ENCODE assay signal across 27 cellular contexts in the genomic region with DNA sequence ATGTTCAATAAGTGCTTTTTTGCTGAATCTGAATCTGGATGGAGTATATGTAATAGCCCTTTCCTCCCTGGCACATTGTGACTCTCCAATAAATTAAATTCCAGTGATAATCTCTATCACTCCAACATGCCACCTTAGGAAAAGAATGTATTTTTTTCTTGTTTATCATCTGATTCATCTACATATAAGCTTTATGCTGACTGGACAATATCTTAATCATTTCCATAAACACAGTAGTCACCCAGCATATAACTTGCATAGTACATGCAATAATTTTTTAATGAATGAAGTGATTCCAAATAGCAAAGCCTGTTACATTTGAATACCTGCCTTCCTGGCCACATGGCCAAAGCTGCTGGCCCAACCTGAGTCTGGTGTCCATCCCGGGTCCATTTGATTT.
"Had no signal": no experiment of that assay in that cellular context is flagged by ENCODE, and none has a peak within 500 bp of the region (broad histone marks: within the 10 kb centered on the region; RNA-seq: fewer than 3 reads in every experiment).

No MANE protein-coding gene starts in this region.

- DNase-seq: colonic mucosa; cortex of kidney; effector CD8-positive, alpha-beta T cell; effector memory CD8-positive, alpha-beta T cell; endodermal cell; erythroblast; esophagus squamous epithelium; foreskin fibroblast; foreskin melanocyte; gastrocnemius medialis; glutamatergic neuron; head of caudate nucleus; heart right ventricle; hippocampal formation; left cardiac atrium; left lung; left ventricle myocardium superior; lower lobe of right lung; mesenchymal stem cell; midbrain; naive thymus-derived CD4-positive, alpha-beta T cell had no signal

- H3K4me3 ChIP-seq: colonic mucosa, esophagus squamous epithelium, gastrocnemius medialis, heart right ventricle, left lung, lower lobe of right lung had no signal

- H3K4me1 ChIP-seq: colonic mucosa had no signal

- H3K9me3 Mint-ChIP-seq: dendritic cell treated with granulocyte-macrophage colony-stimulating factor and Interleukin-4, amounts not matched to agents 40 ng/mL and 50 ng/mL, for 4 days; effector memory CD8-positive, alpha-beta T cell; endodermal cell had no signal

- H3K27me3 ChIP-seq: colonic mucosa, gastrocnemius medialis, heart right ventricle, left lung had no signal

- H3K36me3 ChIP-seq: colonic mucosa, esophagus squamous epithelium, gastrocnemius medialis, heart right ventricle, left lung, lower lobe of right lung had no signal

- H3K4me1 Mint-ChIP-seq: naive thymus-derived CD4-positive, alpha-beta T cell had no signal

- H3K4me3 Mint-ChIP-seq: dendritic cell treated with granulocyte-macrophage colony-stimulating factor and Interleukin-4, amounts not matched to agents 40 ng/mL and 50 ng/mL, for 4 days; effector memory CD8-positive, alpha-beta T cell; endodermal cell; naive thymus-derived CD4-positive, alpha-beta T cell had no signal

- H3K27ac ChIP-seq: colonic mucosa, epithelial cell of prostate, esophagus squamous epithelium, gastrocnemius medialis, heart right ventricle, left lung, lower lobe of right lung had no signal

- H3K27ac Mint-ChIP-seq: dendritic cell treated with granulocyte-macrophage colony-stimulating factor and Interleukin-4, amounts not matched to agents 40 ng/mL and 50 ng/mL, for 4 days; effector memory CD8-positive, alpha-beta T cell; endodermal cell; naive thymus-derived CD4-positive, alpha-beta T cell had no signal

- H3K36me3 Mint-ChIP-seq: naive thymus-derived CD4-positive, alpha-beta T cell had no signal

- ATAC-seq: effector memory CD8-positive, alpha-beta T cell; esophagus mucosa; gastrocnemius medialis; heart right ventricle; left cardiac atrium; left lung; left ventricle myocardium superior; lower lobe of right lung; naive thymus-derived CD4-positive, alpha-beta T cell had no signal

- FAIRE-seq: endometrium, islet of Langerhans, keratinocyte had no signal

- H3K9me3 ChIP-seq: colonic mucosa, esophagus squamous epithelium, gastrocnemius medialis, heart right ventricle, left lung, lower lobe of right lung had no signal
